In genomic region chr3:20999661-21000060, GRCh38 we compare ENCODE assay signal across 19 cellular contexts.
"Had no signal": no experiment of that assay in that cellular context is flagged by ENCODE, and none has a peak within 500 bp of the region (broad histone marks: within the 10 kb centered on the region; RNA-seq: fewer than 3 reads in every experiment).

No MANE protein-coding gene starts in this region.

- H3K79me2 ChIP-seq: parathyroid adenoma had no signal

- H3K27ac ChIP-seq: epithelial cell of prostate, esophagus muscularis mucosa, foreskin keratinocyte, left ventricle myocardium inferior, lower lobe of right lung, parathyroid adenoma, prostate gland, right lobe of liver, suprapubic skin, thyroid gland had no signal

- H3K27me3 ChIP-seq: esophagus muscularis mucosa, foreskin keratinocyte, right lobe of liver, suprapubic skin, thyroid gland had no signal

- H3K9ac ChIP-seq: parathyroid adenoma had no signal

- DNase-seq: effector memory CD4-positive, alpha-beta T cell; foreskin keratinocyte; immature natural killer cell; left cardiac atrium; left ventricle myocardium inferior; lower lobe of right lung; mesenchymal stem cell; midbrain; retina; right lobe of liver; stimulated activated CD4-positive, alpha-beta T cell treated with anti-CD3 and anti-CD28 coated beads, Interleukin-2, amount 100 ng/mL, for 24 hours; stimulated activated CD4-positive, alpha-beta T cell treated with anti-CD3 and anti-CD28 coated beads, Interleukin-4, amount 100 ng/mL, for 4 hours; stimulated activated naive CD4-positive, alpha-beta T cell; thyroid gland had no signal

- H3K36me3 ChIP-seq: esophagus muscularis mucosa, left ventricle myocardium inferior, lower lobe of right lung, prostate gland, right lobe of liver, suprapubic skin, thyroid gland had no signal

- H3K4me1 ChIP-seq: esophagus muscularis mucosa, foreskin keratinocyte, left ventricle myocardium inferior, lower lobe of right lung, parathyroid adenoma, prostate gland, right lobe of liver, suprapubic skin, thyroid gland had no signal

- H3K4me3 ChIP-seq: esophagus muscularis mucosa, left ventricle myocardium inferior, lower lobe of right lung, prostate gland, right lobe of liver, suprapubic skin, thyroid gland had no signal

- H3K9me3 ChIP-seq: esophagus muscularis mucosa, left ventricle myocardium inferior, lower lobe of right lung, prostate gland, right lobe of liver, suprapubic skin, thyroid gland had no signal

- ATAC-seq: foreskin keratinocyte, left cardiac atrium, lower lobe of right lung, right lobe of liver had no signal

- H2AFZ ChIP-seq: parathyroid adenoma had no signal
